In the genomic region with DNA sequence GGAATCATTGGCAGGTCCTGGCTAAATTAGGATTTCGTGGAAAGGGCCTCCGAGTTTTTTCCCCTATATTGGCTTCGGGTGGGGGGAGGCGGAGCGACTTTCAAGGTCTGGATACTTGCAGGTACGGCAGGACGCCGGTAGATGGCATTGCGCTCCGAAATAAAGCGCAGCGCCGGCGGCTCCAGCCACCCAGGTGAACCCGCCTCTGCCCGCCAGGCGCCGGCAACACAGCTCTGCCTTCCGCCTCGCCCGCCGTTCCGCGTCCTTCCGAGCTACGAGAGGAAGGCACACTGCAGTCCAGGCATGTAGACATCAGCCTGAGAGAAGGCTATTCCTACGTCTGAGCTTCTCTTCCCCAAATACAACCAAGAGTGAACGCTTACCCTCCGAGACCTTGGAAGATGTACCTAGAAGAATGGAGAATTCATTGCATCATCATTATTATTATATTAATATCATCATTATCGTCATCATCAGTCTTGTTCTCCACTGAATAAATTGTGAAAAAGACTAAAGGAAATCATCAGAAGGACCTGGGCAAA, we compare ENCODE assay signal across 8 cellular contexts.
DNase-seq lines count a peak whose midpoint lies in the region; ATAC-seq and TF ChIP-seq lines count a peak whose summit lies in the region.

No MANE protein-coding gene starts in this region.

- intact Hi-C loops in left lung (cut with DNase I) = loop anchor here (5.0 to 10.0 kb wide), 2 partner anchors 515 to 518 kb away; a partner anchor contains a TSS

- H3K27me3 ChIP-seq in left lung = peaks cover 0 to 59% of the 10 kb centered on the region in 2 donors

- no peaks in the 10 kb centered on the region for H3K36me3 ChIP-seq in left lung

- H3K27ac ChIP-seq in left lung = peak overlapping the region; percentile 71 to 76

- peak; percentile 78 to 81 for TF ChIP-seq CTCF in left lung (IDR thresholded peaks at IDR 0.05)

- H3K4me1 ChIP-seq in left lung = peaks cover 3 to 54% of the 10 kb centered on the region in 2 donors

- peak overlapping the region; percentile 5 to 28 for H3K4me3 ChIP-seq in left lung

- no peaks in the 10 kb centered on the region for H3K9me3 ChIP-seq in left lung

- DNase-seq in AML-193 (lab: John Stamatoyannopoulos, UW) = peak; percentile 59 to 62
- peak; percentile 74 for DNase-seq in NCI-H2227 treated with DMSO at 0.1 percent for 48 hours (lab: John Stamatoyannopoulos, UW)
- peak; percentile 42 for DNase-seq in activated CD4-positive, alpha-beta T cell treated with anti-CD3 and anti-CD28 coated beads for 1 hour
- DNase-seq in cortex of kidney (lab: John Stamatoyannopoulos, UW) = peak; percentile 7
- DNase-seq in left lung = peak; percentile 86 to 94
- peak; percentile 39 for DNase-seq in stimulated activated CD4-positive, alpha-beta T cell treated with anti-CD3 and anti-CD28 coated beads, Interleukin-2, amount 100 ng/mL, for 4 hours (ENCODE audit: low read depth)

- peak; percentile 98 for ATAC-seq in GM19043 (IDR thresholded peaks at IDR 0.05; ENCODE audit: low read depth, unreplicated experiment)
- ATAC-seq in HG03342 (IDR thresholded peaks at IDR 0.05; ENCODE audit: unreplicated experiment) = peak; percentile 99
- peak; percentile 85 for ATAC-seq in left lung

Comparison
In these comparisons a context has a peak if more than half of its experiments do, and no peak if none do; other contexts are left out.
1. Peak in every context shown above with its lines: DNase-seq, ATAC-seq, H3K4me3 ChIP-seq and H3K27ac ChIP-seq.
2. DNase-seq: peak in every context shown above with its lines; median percentile 90 in left lung; 74 in NCI-H2227 treated with DMSO at 0.1 percent for 48 hours; 60 in AML-193; 42 in activated CD4-positive, alpha-beta T cell treated with anti-CD3 and anti-CD28 coated beads for 1 hour; 39 in stimulated activated CD4-positive, alpha-beta T cell treated with anti-CD3 and anti-CD28 coated beads, Interleukin-2, amount 100 ng/mL, for 4 hours; 7 in cortex of kidney.